Comparison of ENCODE assay signal across 1 cellular context in the genomic region with DNA sequence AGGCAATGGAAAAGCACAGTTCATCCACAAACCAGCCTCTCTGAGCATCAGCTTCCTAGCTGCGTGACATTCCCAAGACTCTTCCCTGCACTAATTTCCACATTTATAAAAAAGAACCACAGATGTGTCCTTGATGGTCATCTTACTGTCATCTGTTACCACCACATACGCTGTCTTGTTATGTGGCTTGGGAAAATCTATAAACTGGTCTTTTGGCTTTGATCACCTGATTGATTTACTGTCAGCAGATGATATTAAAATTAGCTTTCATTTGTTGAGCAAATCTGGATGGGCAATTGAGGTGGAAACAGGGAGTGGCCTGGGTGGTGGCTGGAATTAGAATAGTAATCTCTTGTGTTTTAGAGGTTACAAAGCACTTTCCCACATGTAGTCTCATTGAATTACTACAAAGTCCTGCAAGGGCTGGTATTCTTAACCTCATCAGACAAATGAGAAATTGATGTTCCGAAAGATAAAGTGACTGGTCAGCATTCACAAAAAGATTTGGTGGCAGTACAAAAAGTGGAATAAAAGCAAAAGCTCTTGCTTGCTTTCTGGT.
TF ChIP-seq lines count a peak whose summit lies in the region.

No MANE protein-coding gene starts in this region.

TF ChIP-seq in GM23338, 12 proteins besides CTCF, POLR2A, EP300 and RAD21 (continued from another document):
- TF ChIP-seq, protein P1, sequence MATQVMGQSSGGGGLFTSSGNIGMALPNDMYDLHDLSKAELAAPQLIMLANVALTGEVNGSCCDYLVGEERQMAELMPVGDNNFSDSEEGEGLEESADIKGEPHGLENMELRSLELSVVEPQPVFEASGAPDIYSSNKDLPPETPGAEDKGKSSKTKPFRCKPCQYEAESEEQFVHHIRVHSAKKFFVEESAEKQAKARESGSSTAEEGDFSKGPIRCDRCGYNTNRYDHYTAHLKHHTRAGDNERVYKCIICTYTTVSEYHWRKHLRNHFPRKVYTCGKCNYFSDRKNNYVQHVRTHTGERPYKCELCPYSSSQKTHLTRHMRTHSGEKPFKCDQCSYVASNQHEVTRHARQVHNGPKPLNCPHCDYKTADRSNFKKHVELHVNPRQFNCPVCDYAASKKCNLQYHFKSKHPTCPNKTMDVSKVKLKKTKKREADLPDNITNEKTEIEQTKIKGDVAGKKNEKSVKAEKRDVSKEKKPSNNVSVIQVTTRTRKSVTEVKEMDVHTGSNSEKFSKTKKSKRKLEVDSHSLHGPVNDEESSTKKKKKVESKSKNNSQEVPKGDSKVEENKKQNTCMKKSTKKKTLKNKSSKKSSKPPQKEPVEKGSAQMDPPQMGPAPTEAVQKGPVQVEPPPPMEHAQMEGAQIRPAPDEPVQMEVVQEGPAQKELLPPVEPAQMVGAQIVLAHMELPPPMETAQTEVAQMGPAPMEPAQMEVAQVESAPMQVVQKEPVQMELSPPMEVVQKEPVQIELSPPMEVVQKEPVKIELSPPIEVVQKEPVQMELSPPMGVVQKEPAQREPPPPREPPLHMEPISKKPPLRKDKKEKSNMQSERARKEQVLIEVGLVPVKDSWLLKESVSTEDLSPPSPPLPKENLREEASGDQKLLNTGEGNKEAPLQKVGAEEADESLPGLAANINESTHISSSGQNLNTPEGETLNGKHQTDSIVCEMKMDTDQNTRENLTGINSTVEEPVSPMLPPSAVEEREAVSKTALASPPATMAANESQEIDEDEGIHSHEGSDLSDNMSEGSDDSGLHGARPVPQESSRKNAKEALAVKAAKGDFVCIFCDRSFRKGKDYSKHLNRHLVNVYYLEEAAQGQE (IDR thresholded peaks at IDR 0.05; ENCODE audit: unreplicated experiment) = no peak
- TF ChIP-seq ZNF331 (CRISPR knock-in tag; IDR thresholded peaks at IDR 0.05; ENCODE audit: low read depth) (no peak), EZH2phosphoT487 (IDR thresholded peaks at IDR 0.05; ENCODE audit: unreplicated experiment) (no peak), JUNB (IDR thresholded peaks at IDR 0.05; ENCODE audit: unreplicated experiment) (no peak), STAT1 (IDR thresholded peaks at IDR 0.05; ENCODE audit: unreplicated experiment) (no peak), NANOG (IDR thresholded peaks at IDR 0.05; ENCODE audit: borderline replicate concordance) (no peak)
- TF ChIP-seq, protein P2, sequence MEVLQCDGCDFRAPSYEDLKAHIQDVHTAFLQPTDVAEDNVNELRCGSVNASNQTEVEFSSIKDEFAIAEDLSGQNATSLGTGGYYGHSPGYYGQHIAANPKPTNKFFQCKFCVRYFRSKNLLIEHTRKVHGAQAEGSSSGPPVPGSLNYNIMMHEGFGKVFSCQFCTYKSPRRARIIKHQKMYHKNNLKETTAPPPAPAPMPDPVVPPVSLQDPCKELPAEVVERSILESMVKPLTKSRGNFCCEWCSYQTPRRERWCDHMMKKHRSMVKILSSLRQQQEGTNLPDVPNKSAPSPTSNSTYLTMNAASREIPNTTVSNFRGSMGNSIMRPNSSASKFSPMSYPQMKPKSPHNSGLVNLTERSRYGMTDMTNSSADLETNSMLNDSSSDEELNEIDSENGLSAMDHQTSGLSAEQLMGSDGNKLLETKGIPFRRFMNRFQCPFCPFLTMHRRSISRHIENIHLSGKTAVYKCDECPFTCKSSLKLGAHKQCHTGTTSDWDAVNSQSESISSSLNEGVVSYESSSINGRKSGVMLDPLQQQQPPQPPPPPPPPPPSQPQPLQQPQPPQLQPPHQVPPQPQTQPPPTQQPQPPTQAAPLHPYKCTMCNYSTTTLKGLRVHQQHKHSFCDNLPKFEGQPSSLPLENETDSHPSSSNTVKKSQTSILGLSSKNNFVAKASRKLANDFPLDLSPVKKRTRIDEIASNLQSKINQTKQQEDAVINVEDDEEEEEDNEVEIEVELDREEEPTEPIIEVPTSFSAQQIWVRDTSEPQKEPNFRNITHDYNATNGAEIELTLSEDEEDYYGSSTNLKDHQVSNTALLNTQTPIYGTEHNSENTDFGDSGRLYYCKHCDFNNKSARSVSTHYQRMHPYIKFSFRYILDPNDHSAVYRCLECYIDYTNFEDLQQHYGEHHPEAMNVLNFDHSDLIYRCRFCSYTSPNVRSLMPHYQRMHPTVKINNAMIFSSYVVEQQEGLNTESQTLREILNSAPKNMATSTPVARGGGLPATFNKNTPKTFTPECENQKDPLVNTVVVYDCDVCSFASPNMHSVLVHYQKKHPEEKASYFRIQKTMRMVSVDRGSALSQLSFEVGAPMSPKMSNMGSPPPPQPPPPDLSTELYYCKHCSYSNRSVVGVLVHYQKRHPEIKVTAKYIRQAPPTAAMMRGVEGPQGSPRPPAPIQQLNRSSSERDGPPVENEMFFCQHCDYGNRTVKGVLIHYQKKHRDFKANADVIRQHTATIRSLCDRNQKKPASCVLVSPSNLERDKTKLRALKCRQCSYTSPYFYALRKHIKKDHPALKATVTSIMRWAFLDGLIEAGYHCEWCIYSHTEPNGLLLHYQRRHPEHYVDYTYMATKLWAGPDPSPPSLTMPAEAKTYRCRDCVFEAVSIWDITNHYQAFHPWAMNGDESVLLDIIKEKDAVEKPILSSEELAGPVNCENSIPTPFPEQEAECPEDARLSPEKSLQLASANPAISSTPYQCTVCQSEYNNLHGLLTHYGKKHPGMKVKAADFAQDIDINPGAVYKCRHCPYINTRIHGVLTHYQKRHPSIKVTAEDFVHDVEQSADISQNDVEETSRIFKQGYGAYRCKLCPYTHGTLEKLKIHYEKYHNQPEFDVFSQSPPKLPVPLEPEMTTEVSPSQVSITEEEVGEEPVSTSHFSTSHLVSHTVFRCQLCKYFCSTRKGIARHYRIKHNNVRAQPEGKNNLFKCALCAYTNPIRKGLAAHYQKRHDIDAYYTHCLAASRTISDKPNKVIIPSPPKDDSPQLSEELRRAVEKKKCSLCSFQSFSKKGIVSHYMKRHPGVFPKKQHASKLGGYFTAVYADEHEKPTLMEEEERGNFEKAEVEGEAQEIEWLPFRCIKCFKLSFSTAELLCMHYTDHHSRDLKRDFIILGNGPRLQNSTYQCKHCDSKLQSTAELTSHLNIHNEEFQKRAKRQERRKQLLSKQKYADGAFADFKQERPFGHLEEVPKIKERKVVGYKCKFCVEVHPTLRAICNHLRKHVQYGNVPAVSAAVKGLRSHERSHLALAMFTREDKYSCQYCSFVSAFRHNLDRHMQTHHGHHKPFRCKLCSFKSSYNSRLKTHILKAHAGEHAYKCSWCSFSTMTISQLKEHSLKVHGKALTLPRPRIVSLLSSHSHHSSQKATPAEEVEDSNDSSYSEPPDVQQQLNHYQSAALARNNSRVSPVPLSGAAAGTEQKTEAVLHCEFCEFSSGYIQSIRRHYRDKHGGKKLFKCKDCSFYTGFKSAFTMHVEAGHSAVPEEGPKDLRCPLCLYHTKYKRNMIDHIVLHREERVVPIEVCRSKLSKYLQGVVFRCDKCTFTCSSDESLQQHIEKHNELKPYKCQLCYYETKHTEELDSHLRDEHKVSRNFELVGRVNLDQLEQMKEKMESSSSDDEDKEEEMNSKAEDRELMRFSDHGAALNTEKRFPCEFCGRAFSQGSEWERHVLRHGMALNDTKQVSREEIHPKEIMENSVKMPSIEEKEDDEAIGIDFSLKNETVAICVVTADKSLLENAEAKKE (CRISPR knock-in tag; IDR thresholded peaks at IDR 0.05) = no peak
- TF ChIP-seq, protein P3, sequence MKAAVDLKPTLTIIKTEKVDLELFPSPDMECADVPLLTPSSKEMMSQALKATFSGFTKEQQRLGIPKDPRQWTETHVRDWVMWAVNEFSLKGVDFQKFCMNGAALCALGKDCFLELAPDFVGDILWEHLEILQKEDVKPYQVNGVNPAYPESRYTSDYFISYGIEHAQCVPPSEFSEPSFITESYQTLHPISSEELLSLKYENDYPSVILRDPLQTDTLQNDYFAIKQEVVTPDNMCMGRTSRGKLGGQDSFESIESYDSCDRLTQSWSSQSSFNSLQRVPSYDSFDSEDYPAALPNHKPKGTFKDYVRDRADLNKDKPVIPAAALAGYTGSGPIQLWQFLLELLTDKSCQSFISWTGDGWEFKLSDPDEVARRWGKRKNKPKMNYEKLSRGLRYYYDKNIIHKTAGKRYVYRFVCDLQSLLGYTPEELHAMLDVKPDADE (IDR thresholded peaks at IDR 0.05) = no peak
TF ChIP-seq in GM23338: peak in this region for 0.
